ENCODE assay signal across 15 cellular contexts in genomic region chr2:223418800-223419199, GRCh38.
A peak's percentile ranks its signal among the peaks of the same experiment; 100 is the strongest.
DNase-seq lines count a peak whose midpoint lies in the region; ATAC-seq and TF ChIP-seq lines count a peak whose summit lies in the region.
"Had no signal": no experiment of that assay in that cellular context is flagged by ENCODE, and none has a peak within 500 bp of the region (broad histone marks: within the 10 kb centered on the region; RNA-seq: fewer than 3 reads in every experiment).

No MANE protein-coding gene starts in this region.

- no peak overlapping the region for H3K9ac ChIP-seq in subcutaneous abdominal adipose tissue (ENCODE audit: low read length in 5 of 5)
- H3K9ac ChIP-seq: BLaER1 had no signal

- no peaks in the 10 kb centered on the region for H3K27me3 ChIP-seq in GM23338 (ENCODE audit: insufficient read depth)
- no peaks in the 10 kb centered on the region for H3K27me3 ChIP-seq in ascending aorta
- H3K27me3 ChIP-seq in subcutaneous abdominal adipose tissue (ENCODE audit: control insufficient read depth in 5 of 5, insufficient read depth in 4 of 5, low read length in 5 of 5), result no peaks in the 10 kb centered on the region
- H3K27me3 ChIP-seq: BLaER1 had no signal

- intact Hi-C loops in ascending aorta (cut with DNase I), result no loop called here

- H3K27ac ChIP-seq in GM23338 (ENCODE audit: low read depth) (no peak overlapping the region), ascending aorta (peak overlapping the region; percentile 41 to 44), subcutaneous abdominal adipose tissue (ENCODE audit: low read depth, low read length) (peak overlapping the region; percentile 32)
- H3K27ac ChIP-seq: BLaER1 had no signal

- TF ChIP-seq CTCF in GM23338 (conservative IDR thresholded peaks at IDR 0.05; ENCODE audit: low read depth in 2 of 2) (no peak), ascending aorta (IDR thresholded peaks at IDR 0.05) (no peak), foreskin fibroblast (IDR thresholded peaks at IDR 0.05; ENCODE audit: low read depth, low read length) (no peak)

- H3F3A ChIP-seq in GM23338 (replicated peaks; ENCODE audit: low read depth), result no peaks in the 10 kb centered on the region

- H3K4me1 ChIP-seq in GM23338 (ENCODE audit: insufficient read depth) (no peaks in the 10 kb centered on the region), ascending aorta (peaks cover 3 to 26% of the 10 kb centered on the region in 2 donors), subcutaneous abdominal adipose tissue (ENCODE audit: control insufficient read depth in 5 of 5, insufficient read depth in 5 of 5, low read length in 5 of 5) (peaks cover 0 to 28% (median 11%) of the 10 kb centered on the region in 5 donors)
- H3K4me1 ChIP-seq: BLaER1 had no signal

- DNase-seq in GM23338 (ENCODE audit: low spot score) (no peak), ascending aorta (ENCODE audit: low spot score in 2 of 2) (no peak), medulla oblongata (ENCODE audit: extremely low spot score) (peak; percentile 11), foreskin fibroblast (no peak), NCI-H1436 treated with DMSO at 0.1 percent for 48 hours (lab: John Stamatoyannopoulos, UW) (no peak)
- DNase-seq: AML-193; CD8-positive, alpha-beta memory T cell; DMS53; HCEC 1CT; HFFc6 had no signal

- no peaks in the 10 kb centered on the region for H3K9me2 ChIP-seq in GM23338 (ENCODE audit: insufficient read depth)

- H3K36me3 Mint-ChIP-seq in GM23338 (ENCODE audit: low read depth), result no peaks in the 10 kb centered on the region
- H3K36me3 Mint-ChIP-seq: CD8-positive, alpha-beta memory T cell had no signal

- H3K27me3 Mint-ChIP-seq in GM23338 (ENCODE audit: insufficient read depth, low read depth, poor library complexity), result no peaks in the 10 kb centered on the region
- H3K27me3 Mint-ChIP-seq: CD8-positive, alpha-beta memory T cell had no signal

- no peaks in the 10 kb centered on the region for H3K79me2 ChIP-seq in GM23338 (replicated peaks; ENCODE audit: insufficient read depth)

- no peak overlapping the region for H3K27ac Mint-ChIP-seq in GM23338
- H3K27ac Mint-ChIP-seq: CD8-positive, alpha-beta memory T cell; HFFc6 had no signal

- no peaks in the 10 kb centered on the region; the same call in 2 of the 3 replicates for H3K9me3 Mint-ChIP-seq in GM23338
- H3K9me3 Mint-ChIP-seq: HFFc6 had no signal

- H3K4me2 ChIP-seq in GM23338, result no peak overlapping the region
- H3K4me2 ChIP-seq: BLaER1 had no signal

- H3K9me3 ChIP-seq in ascending aorta (no peaks in the 10 kb centered on the region), subcutaneous abdominal adipose tissue (ENCODE audit: control insufficient read depth in 5 of 5, low read length in 5 of 5) (no peaks in the 10 kb centered on the region)
- H3K9me3 ChIP-seq: BLaER1 had no signal

- H3K36me3 ChIP-seq in GM23338 (ENCODE audit: insufficient read depth) (no peaks in the 10 kb centered on the region), ascending aorta (no peaks in the 10 kb centered on the region), subcutaneous abdominal adipose tissue (ENCODE audit: control insufficient read depth in 5 of 5, insufficient read depth in 5 of 5, low read length in 5 of 5) (no peaks in the 10 kb centered on the region)
- H3K36me3 ChIP-seq: BLaER1 had no signal

- ATAC-seq in GM23338 (no peak), GM21576 (IDR thresholded peaks at IDR 0.05; ENCODE audit: unreplicated experiment) (no peak), GM19463 (IDR thresholded peaks at IDR 0.05; ENCODE audit: unreplicated experiment) (no peak)
- ATAC-seq: HepG2 had no signal

- H3K4me3 Mint-ChIP-seq in GM23338, result no peak overlapping the region
- H3K4me3 Mint-ChIP-seq: CD8-positive, alpha-beta memory T cell; HFFc6 had no signal

- no peaks in the 10 kb centered on the region for H3K4me1 Mint-ChIP-seq in GM23338
- H3K4me1 Mint-ChIP-seq: CD8-positive, alpha-beta memory T cell had no signal

- H4K20me1 ChIP-seq in GM23338 (replicated peaks; ENCODE audit: insufficient read depth), result no peaks in the 10 kb centered on the region
- H4K20me1 ChIP-seq: BLaER1 had no signal

- H3K4me3 ChIP-seq in GM23338, result no peak overlapping the region
- no peak overlapping the region for H3K4me3 ChIP-seq in ascending aorta
- no peak overlapping the region for H3K4me3 ChIP-seq in subcutaneous abdominal adipose tissue (ENCODE audit: low read depth in 1 of 5, low read length in 5 of 5)
- H3K4me3 ChIP-seq in foreskin fibroblast (ENCODE audit: low read depth in 1 of 2, low read length in 2 of 2), result no peak overlapping the region
- H3K4me3 ChIP-seq: BLaER1 had no signal

- H2AFZ ChIP-seq in GM23338, result 0 out of 2 replicates have a peak overlapping the region, but pooled peaks have one; percentile 4

TF ChIP-seq in GM23338, 12 proteins besides CTCF, POLR2A, EP300 and RAD21:
- TF ChIP-seq POLR2AphosphoS5 (IDR thresholded peaks at IDR 0.05; ENCODE audit: low read depth) (no peak), EZH2 (IDR thresholded peaks at IDR 0.05; ENCODE audit: low read depth, unreplicated experiment) (no peak), NANOG (IDR thresholded peaks at IDR 0.05; ENCODE audit: borderline replicate concordance) (no peak), REST (IDR thresholded peaks at IDR 0.05; ENCODE audit: unreplicated experiment) (no peak), JUNB (IDR thresholded peaks at IDR 0.05; ENCODE audit: unreplicated experiment) (no peak), ZNF331 (CRISPR knock-in tag; IDR thresholded peaks at IDR 0.05; ENCODE audit: low read depth) (no peak), STAT1 (IDR thresholded peaks at IDR 0.05; ENCODE audit: unreplicated experiment) (no peak), ZNF114 (CRISPR knock-in tag; IDR thresholded peaks at IDR 0.05) (no peak), EZH2phosphoT487 (IDR thresholded peaks at IDR 0.05; ENCODE audit: unreplicated experiment) (no peak)
